Comparison of ENCODE assay signal across 8 cellular contexts in the genomic region with DNA sequence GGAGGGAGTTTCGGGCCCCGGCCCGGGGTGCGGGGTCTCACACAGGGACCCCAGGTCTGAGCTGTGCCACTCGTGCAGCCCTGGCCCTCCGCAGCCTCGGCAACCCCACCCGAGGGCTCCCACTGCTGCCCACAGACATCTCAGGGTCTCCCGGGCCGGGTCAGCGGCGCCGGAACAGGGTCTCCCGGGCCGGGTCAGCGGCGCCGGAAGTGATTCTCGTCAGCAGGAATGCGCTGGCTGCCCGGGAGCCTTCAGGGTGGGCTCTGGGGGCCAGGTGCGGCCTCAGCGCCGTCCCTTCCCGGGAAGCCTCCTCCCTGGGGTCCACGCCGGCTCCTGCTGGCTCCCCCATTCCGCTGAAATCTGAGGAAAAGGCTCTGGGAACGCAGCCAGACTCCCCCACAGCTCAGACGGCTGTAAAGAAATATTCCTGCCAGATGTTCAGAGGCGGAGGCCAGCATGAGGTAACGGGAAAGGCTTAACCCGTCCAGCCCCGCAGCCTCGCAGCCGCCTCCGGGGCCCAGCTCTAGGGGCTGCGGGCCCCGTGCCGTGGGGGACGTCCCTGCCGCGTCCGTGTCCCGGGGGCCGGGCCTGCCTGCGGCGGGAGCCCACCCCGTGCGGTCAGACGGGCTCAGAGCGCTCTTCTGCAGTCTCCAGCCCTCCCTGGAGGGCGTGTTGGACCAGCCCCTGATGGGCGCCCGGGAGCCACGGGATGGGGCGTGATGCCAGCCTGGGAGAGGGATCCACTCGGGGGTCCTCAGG. TPM values are rescaled to one million over a fixed set of nuclear protein-coding genes. Genes with fewer than 3 reads are reported as not detected.
DNase-seq lines count a peak whose midpoint lies in the region; ATAC-seq lines count a peak whose summit lies in the region.

No MANE protein-coding gene starts in this region.

- H3K9me3 ChIP-seq in adipocyte (ENCODE audit: control insufficient read depth, low read length) (no peaks in the 10 kb centered on the region), iPS-20b (ENCODE audit: insufficient read depth, low read depth, low read length) (no peaks in the 10 kb centered on the region)

- no peak overlapping the region for H3K27ac ChIP-seq in iPS-20b (ENCODE audit: low read length)

- H3K27me3 ChIP-seq in adipocyte (replicated peaks; ENCODE audit: control insufficient read depth, insufficient read depth, low read length) (no peaks in the 10 kb centered on the region), iPS-20b (ENCODE audit: insufficient read depth, low read length) (peaks cover 58% of the 10 kb centered on the region)

- H3K9ac ChIP-seq in adipocyte (ENCODE audit: low read length) (peak overlapping the region; percentile 96), iPS-20b (ENCODE audit: low read depth, low read length) (peak overlapping the region; percentile 45; the same call in 1 of the 2 replicates)

- H3K36me3 Mint-ChIP-seq in activated naive CD4-positive, alpha-beta T cell treated with anti-CD3 and anti-CD28 coated beads, Interleukin-2, amount 50 U/mL, for 72 hours: no peaks in the 10 kb centered on the region
- H3K36me3 Mint-ChIP-seq in activated naive CD4-positive, alpha-beta T cell treated with anti-CD3 and anti-CD28 coated beads, Interleukin-2, amount 10 ng/mL, durations not matched to agents 7 days and 5 days: no peaks in the 10 kb centered on the region
- no peaks in the 10 kb centered on the region for H3K36me3 Mint-ChIP-seq in stimulated activated effector memory CD8-positive, alpha-beta T cell treated with anti-CD3 and anti-CD28 coated beads, Interleukin-12 subunit alpha, Interleukin-12 subunit beta, amount 100 ng/mL, for 72 hours

- peaks cover 73% of the 10 kb centered on the region for H3K27me3 Mint-ChIP-seq in activated naive CD4-positive, alpha-beta T cell treated with anti-CD3 and anti-CD28 coated beads, Interleukin-2, amount 10 ng/mL, durations not matched to agents 7 days and 5 days

- H3K27ac Mint-ChIP-seq in activated naive CD4-positive, alpha-beta T cell treated with anti-CD3 and anti-CD28 coated beads, Interleukin-2, amount 50 U/mL, for 72 hours: peak overlapping the region in 1 of 2 donors; percentile 82
- no peak overlapping the region for H3K27ac Mint-ChIP-seq in activated naive CD4-positive, alpha-beta T cell treated with anti-CD3 and anti-CD28 coated beads, Interleukin-2, amount 10 ng/mL, durations not matched to agents 7 days and 5 days
- peak overlapping the region; percentile 77 for H3K27ac Mint-ChIP-seq in stimulated activated effector memory CD8-positive, alpha-beta T cell treated with anti-CD3 and anti-CD28 coated beads, Interleukin-12 subunit alpha, Interleukin-12 subunit beta, amount 100 ng/mL, for 72 hours

- H3K4me1 ChIP-seq in adipocyte (ENCODE audit: control insufficient read depth, insufficient read depth, low read length): peaks cover 50% of the 10 kb centered on the region
- peaks cover 10% of the 10 kb centered on the region; the same call in 1 of the 2 replicates for H3K4me1 ChIP-seq in iPS-20b (ENCODE audit: insufficient read depth, low read length)

- peaks cover 8% of the 10 kb centered on the region for H3K4me1 Mint-ChIP-seq in activated naive CD4-positive, alpha-beta T cell treated with anti-CD3 and anti-CD28 coated beads, Interleukin-2, amount 10 ng/mL, durations not matched to agents 7 days and 5 days
- peaks cover 26% of the 10 kb centered on the region for H3K4me1 Mint-ChIP-seq in stimulated activated effector memory CD8-positive, alpha-beta T cell treated with anti-CD3 and anti-CD28 coated beads, Interleukin-12 subunit alpha, Interleukin-12 subunit beta, amount 100 ng/mL, for 72 hours

- CTCF ChIA-PET in activated naive CD4-positive, alpha-beta T cell treated with anti-CD3 and anti-CD28 coated beads, Interleukin-2, amount 10 ng/mL, durations not matched to agents 7 days and 5 days (lab: Charles Lee): interaction anchor here (0.8 to 2.5 kb wide), 4 partner anchors 10 to 306 kb away, joined by 3 to 9 read pairs (median 4); no protein-coding TSS in a partner anchor

- H3K36me3 ChIP-seq in adipocyte (ENCODE audit: control insufficient read depth, insufficient read depth, low read length, severe bottlenecking) (no peaks in the 10 kb centered on the region), iPS-20b (ENCODE audit: insufficient read depth, low read depth, low read length) (no peaks in the 10 kb centered on the region)

- H3K4me3 ChIP-seq in adipocyte (ENCODE audit: low read length): peak overlapping the region; percentile 78
- peak overlapping the region; percentile 75 for H3K4me3 ChIP-seq in iPS-20b (ENCODE audit: low read length)

- no peak overlapping the region for H3K4me3 Mint-ChIP-seq in activated naive CD4-positive, alpha-beta T cell treated with anti-CD3 and anti-CD28 coated beads, Interleukin-2, amount 10 ng/mL, durations not matched to agents 7 days and 5 days
- peak overlapping the region; percentile 77 for H3K4me3 Mint-ChIP-seq in stimulated activated effector memory CD8-positive, alpha-beta T cell treated with anti-CD3 and anti-CD28 coated beads, Interleukin-12 subunit alpha, Interleukin-12 subunit beta, amount 100 ng/mL, for 72 hours

- DNase-seq in activated naive CD4-positive, alpha-beta T cell treated with anti-CD3 and anti-CD28 coated beads, Interleukin-2, amount 50 U/mL, for 72 hours (ENCODE audit: low spot score in 2 of 2): peak in 1 of 2 donors; percentile 31
- DNase-seq in activated naive CD4-positive, alpha-beta T cell treated with anti-CD3 and anti-CD28 coated beads, Interleukin-2, amount 10 ng/mL, durations not matched to agents 7 days and 5 days: no peak
- DNase-seq in adipocyte (ENCODE audit: low read depth) (peak; percentile 93), cerebellar nuclear complex (lab: John Stamatoyannopoulos, UW) (no peak), RKO (ENCODE audit: low spot score) (no peak)
- no peak for DNase-seq in stimulated activated effector memory CD8-positive, alpha-beta T cell treated with anti-CD3 and anti-CD28 coated beads, Interleukin-12 subunit alpha, Interleukin-12 subunit beta, amount 100 ng/mL, for 72 hours (ENCODE audit: low spot score in 2 of 2)
- DNase-seq in stimulated activated naive CD4-positive, alpha-beta T cell treated with Interleukin-2 at 50 U/mL for 16 hours (lab: John Stamatoyannopoulos, UW): no peak

- peak; percentile 27 to 29 for ATAC-seq in activated naive CD4-positive, alpha-beta T cell treated with anti-CD3 and anti-CD28 coated beads, Interleukin-2, amount 50 U/mL, for 72 hours
- peak; percentile 5 for ATAC-seq in stimulated activated effector memory CD8-positive, alpha-beta T cell treated with anti-CD3 and anti-CD28 coated beads, Interleukin-12 subunit alpha, Interleukin-12 subunit beta, amount 100 ng/mL, for 72 hours

- no peaks in the 10 kb centered on the region for H3K9me3 Mint-ChIP-seq in activated naive CD4-positive, alpha-beta T cell treated with anti-CD3 and anti-CD28 coated beads, Interleukin-2, amount 50 U/mL, for 72 hours
- no peaks in the 10 kb centered on the region for H3K9me3 Mint-ChIP-seq in activated naive CD4-positive, alpha-beta T cell treated with anti-CD3 and anti-CD28 coated beads, Interleukin-2, amount 10 ng/mL, durations not matched to agents 7 days and 5 days
- H3K9me3 Mint-ChIP-seq in stimulated activated effector memory CD8-positive, alpha-beta T cell treated with anti-CD3 and anti-CD28 coated beads, Interleukin-12 subunit alpha, Interleukin-12 subunit beta, amount 100 ng/mL, for 72 hours: no peaks in the 10 kb centered on the region

RNA-seq across cellular contexts. Expression of gene COL6A1, which starts 8.7 kb away (rescaled TPM):
- total RNA-seq in activated naive CD4-positive, alpha-beta T cell treated with anti-CD3 and anti-CD28 coated beads, Interleukin-2, amount 50 U/mL, for 72 hours: 1 to 10 TPM; 2.0 to 4.7 TPM
